In genomic region chr18:26593365-26594320, GRCh38 we compare ENCODE assay signal across 25 cellular contexts.
"Had no signal": no experiment of that assay in that cellular context is flagged by ENCODE, and none has a peak within 500 bp of the region (broad histone marks: within the 10 kb centered on the region; RNA-seq: fewer than 3 reads in every experiment).

No MANE protein-coding gene starts in this region.

- H3K27me3 ChIP-seq: esophagus squamous epithelium, ovary, spleen, tibial nerve, upper lobe of left lung had no signal

- H3K4me3 ChIP-seq: esophagus squamous epithelium, lower lobe of right lung, ovary, psoas muscle, skin epidermis, spleen, thoracic aorta, tibial nerve, upper lobe of left lung had no signal

- H3K9me3 ChIP-seq: esophagus squamous epithelium, lower lobe of right lung, ovary, psoas muscle, spleen, thoracic aorta, tibial nerve, upper lobe of left lung had no signal

- H3K27ac ChIP-seq: esophagus squamous epithelium, lower lobe of right lung, ovary, psoas muscle, skin epidermis, spleen, thoracic aorta, tibial nerve, upper lobe of left lung had no signal

- DNase-seq: cortex of kidney; effector memory CD8-positive, alpha-beta T cell; erythroblast; esophagus squamous epithelium; head of caudate nucleus; left ventricle myocardium superior; lower lobe of right lung; naive thymus-derived CD8-positive, alpha-beta T cell; nephron progenitor cell; occipital lobe; ovary; posterior cingulate gyrus; psoas muscle; right cardiac atrium; spleen; stimulated activated CD4-positive, alpha-beta T cell treated with anti-CD3 and anti-CD28 coated beads, Interleukin-4, amount 100 ng/mL, for 4 hours; upper lobe of left lung had no signal

- FAIRE-seq: endometrium, frontal cortex, keratinocyte, urothelium cell line had no signal

- H3K36me3 ChIP-seq: esophagus squamous epithelium, lower lobe of right lung, ovary, spleen, thoracic aorta, tibial nerve, upper lobe of left lung had no signal

- ATAC-seq: effector memory CD8-positive, alpha-beta T cell; left ventricle myocardium superior; naive thymus-derived CD8-positive, alpha-beta T cell; psoas muscle; right cardiac atrium; stimulated activated memory B cell treated with anti-CD40 and anti-IgM and Interleukin-4, amounts not matched to agents 10 μg/mL and 1 μg/mL and 100 μg/mL, for 72 hours had no signal

- H3K4me1 ChIP-seq: esophagus squamous epithelium, lower lobe of right lung, psoas muscle, spleen, tibial nerve, upper lobe of left lung had no signal
